ENCODE assay signal across 18 cellular contexts in the genomic region with DNA sequence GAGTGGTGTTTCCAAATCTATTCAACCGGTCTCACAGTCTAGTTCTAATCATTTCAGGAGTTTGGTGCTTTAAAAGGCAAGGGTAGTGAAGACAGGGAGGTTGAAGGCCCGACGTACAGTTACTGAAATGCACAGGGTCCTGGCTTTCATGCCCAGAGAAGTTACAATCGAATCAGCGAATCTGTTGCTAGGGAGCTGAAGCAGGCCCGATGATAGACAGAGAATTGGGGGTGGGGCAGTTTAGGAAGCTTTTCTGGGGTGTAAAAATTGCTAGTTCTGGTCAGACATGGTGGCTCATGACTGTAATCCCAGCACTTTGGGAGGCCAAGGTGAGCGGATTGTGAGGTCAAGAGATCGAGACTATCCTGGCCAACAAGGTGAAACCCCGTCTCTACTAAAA.
A peak's percentile ranks its signal among the peaks of the same experiment; 100 is the strongest.
DNase-seq lines count a peak whose midpoint lies in the region; ATAC-seq, FAIRE-seq and TF ChIP-seq lines count a peak whose summit lies in the region.
"Had no signal": no experiment of that assay in that cellular context is flagged by ENCODE, and none has a peak within 500 bp of the region (broad histone marks: within the 10 kb centered on the region; RNA-seq: fewer than 3 reads in every experiment).

No MANE protein-coding gene starts in this region.

- H3K79me2 ChIP-seq in K562 (ENCODE audit: control insufficient read depth, insufficient read depth, low read length) = no peaks in the 10 kb centered on the region

- DNase-seq in right cardiac atrium (no peak), left ventricle myocardium superior (no peak), K562 (ENCODE audit: extremely low read depth in 1 of 4, low spot score in 3 of 4) (no peak), progenitor cell of endocrine pancreas (ENCODE audit: low spot score, unreplicated experiment) (no peak), MV-4-11 (lab: John Stamatoyannopoulos, UW) (no peak), SW 1271 (lab: John Stamatoyannopoulos, UW) (no peak)
- DNase-seq: Caco-2; CD8-positive, alpha-beta memory T cell; DND-41; GDM1; GOT3; H9 had no signal

- no peak for TF ChIP-seq POLR2A in K562 (conservative IDR thresholded peaks at IDR 0.05)

- no peaks in the 10 kb centered on the region for H3K36me3 ChIP-seq in K562 (ENCODE audit: control insufficient read depth, insufficient read depth, low read length)

- TF ChIP-seq RAD21 in K562 (CRISPR knock-in tag; conservative IDR thresholded peaks at IDR 0.05 in 1 of 2, IDR thresholded peaks at IDR 0.05 in 1 of 2) = no peak

- H3K4me3 Mint-ChIP-seq in progenitor cell of endocrine pancreas (ENCODE audit: low read depth) = no peak overlapping the region
- H3K4me3 Mint-ChIP-seq: B cell; CD14-positive monocyte; CD8-positive, alpha-beta memory T cell; H9 had no signal

- H2AFZ ChIP-seq in K562 (ENCODE audit: low read depth, low read length) = no peak overlapping the region

- no peaks in the 10 kb centered on the region for H4K20me1 ChIP-seq in K562 (replicated peaks; ENCODE audit: control insufficient read depth, insufficient read depth, low read length)

- TF ChIP-seq CTCF in K562 (IDR thresholded peaks at IDR 0.05 in 2 of 3, conservative IDR thresholded peaks at IDR 0.05 in 1 of 3; ENCODE audit: insufficient read depth in 2 of 3, low read depth in 1 of 3, low read length in 3 of 3) = no peak
- TF ChIP-seq CTCF in progenitor cell of endocrine pancreas (IDR thresholded peaks at IDR 0.05; ENCODE audit: unreplicated experiment) = no peak

- TF ChIP-seq EP300 in K562 (IDR thresholded peaks at IDR 0.05; ENCODE audit: low read length) = no peak

- no peaks in the 10 kb centered on the region for H3K9me3 ChIP-seq in right cardiac atrium (ENCODE audit: control insufficient read depth, low read length)
- no peaks in the 10 kb centered on the region; the same call in 1 of the 2 replicates for H3K9me3 ChIP-seq in K562 (replicated peaks; ENCODE audit: control insufficient read depth, insufficient read depth, low read depth, low read length)
- H3K9me3 ChIP-seq: Caco-2 had no signal

- H3K4me1 ChIP-seq in right cardiac atrium (ENCODE audit: control insufficient read depth, insufficient read depth, low read length) (peaks cover 6% of the 10 kb centered on the region), K562 (replicated peaks in 1 of 2; ENCODE audit: control insufficient read depth in 2 of 2, insufficient read depth in 2 of 2, low read length in 2 of 2) (peaks cover 0 to 3% of the 10 kb centered on the region in 2 experiments; a peak in 2 of 5 replicates)
- H3K4me1 ChIP-seq: Caco-2 had no signal

- H3K4me1 Mint-ChIP-seq in progenitor cell of endocrine pancreas (ENCODE audit: low read depth) = peaks cover 11% of the 10 kb centered on the region
- H3K4me1 Mint-ChIP-seq: B cell had no signal

- H3K27ac ChIP-seq in right cardiac atrium (ENCODE audit: low read length) (peak overlapping the region; percentile 56), K562 (ENCODE audit: extremely low read depth, low read depth, low read length) (no peak overlapping the region)
- H3K27ac ChIP-seq: HL-60 had no signal

- no peak overlapping the region for H3K9ac ChIP-seq in K562 (ENCODE audit: insufficient read depth in 1 of 2, low read depth in 2 of 2, low read length in 2 of 2)

- H3K36me3 Mint-ChIP-seq in progenitor cell of endocrine pancreas (ENCODE audit: insufficient read depth) = peaks cover 2% of the 10 kb centered on the region
- H3K36me3 Mint-ChIP-seq: CD14-positive monocyte had no signal

- H3K27me3 Mint-ChIP-seq in progenitor cell of endocrine pancreas = no peaks in the 10 kb centered on the region

- BruUV-seq in K562 (replicated peaks; lab: Mats Ljungman, UMichigan) = no TSS peak

- CTCF ChIA-PET in K562 (lab: Yijun Ruan, JAX; ENCODE audit: low intra/inter-chr PET ratio) = no interaction called here

- no peak overlapping the region for H3K4me3 ChIP-seq in right cardiac atrium (ENCODE audit: low read length)
- H3K4me3 ChIP-seq in K562 = no peak overlapping the region

- H3K27me3 ChIP-seq in right cardiac atrium (ENCODE audit: control insufficient read depth, insufficient read depth) (no peaks in the 10 kb centered on the region), K562 (ENCODE audit: control insufficient read depth in 2 of 2, insufficient read depth in 2 of 2, low read length in 2 of 2) (no peaks in the 10 kb centered on the region)

- ATAC-seq in right cardiac atrium (no peak), left ventricle myocardium superior (no peak), K562 (no peak), SK-N-SH treated with all-trans-retinoic acid at 6 μM for 48 hours (no peak)

- POLR2A ChIA-PET in K562 (lab: Yijun Ruan, JAX) = no interaction called here

- H3K4me2 ChIP-seq in K562 (ENCODE audit: insufficient read depth, low read length) = no peak overlapping the region

- peak overlapping the region; percentile 71 for H3K27ac Mint-ChIP-seq in progenitor cell of endocrine pancreas
- H3K27ac Mint-ChIP-seq: B cell; CD8-positive, alpha-beta memory T cell had no signal

- H3K9me3 Mint-ChIP-seq in progenitor cell of endocrine pancreas (ENCODE audit: low read depth) = peaks cover 7% of the 10 kb centered on the region

- H3K9me1 ChIP-seq in K562 (ENCODE audit: control insufficient read depth, insufficient read depth, low read length) = no peaks in the 10 kb centered on the region

- in situ Hi-C loops in K562 (cut with MboI) = no loop called here

- intact Hi-C loops in right cardiac atrium (cut with DNase I) = loop anchor here in 1 of 4 donors (2.0 kb wide), 1 partner anchor 55 kb away; no protein-coding TSS in a partner anchor
- intact Hi-C loops in left ventricle myocardium superior (cut with micrococcal nuclease) = no loop called here
- intact Hi-C loops in K562 (cut with micrococcal nuclease) = no loop called here

- WGBS in right cardiac atrium = 78% methylated on average over 9 of the region's 9 CpGs
- WGBS in K562 (ENCODE audit: insufficient coverage, low coverage, missing lambda C conversion rate) = 63% methylated on average over 9 of the region's 9 CpGs

- FAIRE-seq in K562 (lab: Jason Lieb, UNC) = peak; percentile 11
- FAIRE-seq: A204.1, GM12892 had no signal

TF ChIP-seq in K562, 482 proteins besides CTCF, POLR2A, EP300 and RAD21 (continues in another document):
- TF ChIP-seq ZNF146 (CRISPR knock-in tag; IDR thresholded peaks at IDR 0.05; ENCODE audit: unreplicated experiment) = no peak
- no peak for TF ChIP-seq FOXO4 (CRISPR knock-in tag; IDR thresholded peaks at IDR 0.05)
- no peak for TF ChIP-seq ZZZ3 (IDR thresholded peaks at IDR 0.05)
- TF ChIP-seq ZFP1 (CRISPR knock-in tag; IDR thresholded peaks at IDR 0.05) = no peak
- no peak for TF ChIP-seq MTF1 (CRISPR knock-in tag; IDR thresholded peaks at IDR 0.05; ENCODE audit: borderline replicate concordance)

TF ChIP-seq in SK-N-SH treated with all-trans-retinoic acid at 6 μM for 48 hours, 23 proteins besides CTCF, POLR2A, EP300 and RAD21:
- TF ChIP-seq, protein P1, sequence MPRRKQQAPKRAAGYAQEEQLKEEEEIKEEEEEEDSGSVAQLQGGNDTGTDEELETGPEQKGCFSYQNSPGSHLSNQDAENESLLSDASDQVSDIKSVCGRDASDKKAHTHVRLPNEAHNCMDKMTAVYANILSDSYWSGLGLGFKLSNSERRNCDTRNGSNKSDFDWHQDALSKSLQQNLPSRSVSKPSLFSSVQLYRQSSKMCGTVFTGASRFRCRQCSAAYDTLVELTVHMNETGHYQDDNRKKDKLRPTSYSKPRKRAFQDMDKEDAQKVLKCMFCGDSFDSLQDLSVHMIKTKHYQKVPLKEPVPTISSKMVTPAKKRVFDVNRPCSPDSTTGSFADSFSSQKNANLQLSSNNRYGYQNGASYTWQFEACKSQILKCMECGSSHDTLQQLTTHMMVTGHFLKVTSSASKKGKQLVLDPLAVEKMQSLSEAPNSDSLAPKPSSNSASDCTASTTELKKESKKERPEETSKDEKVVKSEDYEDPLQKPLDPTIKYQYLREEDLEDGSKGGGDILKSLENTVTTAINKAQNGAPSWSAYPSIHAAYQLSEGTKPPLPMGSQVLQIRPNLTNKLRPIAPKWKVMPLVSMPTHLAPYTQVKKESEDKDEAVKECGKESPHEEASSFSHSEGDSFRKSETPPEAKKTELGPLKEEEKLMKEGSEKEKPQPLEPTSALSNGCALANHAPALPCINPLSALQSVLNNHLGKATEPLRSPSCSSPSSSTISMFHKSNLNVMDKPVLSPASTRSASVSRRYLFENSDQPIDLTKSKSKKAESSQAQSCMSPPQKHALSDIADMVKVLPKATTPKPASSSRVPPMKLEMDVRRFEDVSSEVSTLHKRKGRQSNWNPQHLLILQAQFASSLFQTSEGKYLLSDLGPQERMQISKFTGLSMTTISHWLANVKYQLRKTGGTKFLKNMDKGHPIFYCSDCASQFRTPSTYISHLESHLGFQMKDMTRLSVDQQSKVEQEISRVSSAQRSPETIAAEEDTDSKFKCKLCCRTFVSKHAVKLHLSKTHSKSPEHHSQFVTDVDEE (CRISPR knock-in tag; IDR thresholded peaks at IDR 0.05) = no peak
- no peak for TF ChIP-seq CREB5 (CRISPR knock-in tag; IDR thresholded peaks at IDR 0.05; ENCODE audit: low read depth)
- no peak for TF ChIP-seq OSR1 (CRISPR knock-in tag; IDR thresholded peaks at IDR 0.05)
- TF ChIP-seq PPARA (CRISPR knock-in tag; IDR thresholded peaks at IDR 0.05; ENCODE audit: borderline replicate concordance) = no peak
- no peak for TF ChIP-seq ZC3H10 (CRISPR knock-in tag; IDR thresholded peaks at IDR 0.05)
- TF ChIP-seq, protein P2, sequence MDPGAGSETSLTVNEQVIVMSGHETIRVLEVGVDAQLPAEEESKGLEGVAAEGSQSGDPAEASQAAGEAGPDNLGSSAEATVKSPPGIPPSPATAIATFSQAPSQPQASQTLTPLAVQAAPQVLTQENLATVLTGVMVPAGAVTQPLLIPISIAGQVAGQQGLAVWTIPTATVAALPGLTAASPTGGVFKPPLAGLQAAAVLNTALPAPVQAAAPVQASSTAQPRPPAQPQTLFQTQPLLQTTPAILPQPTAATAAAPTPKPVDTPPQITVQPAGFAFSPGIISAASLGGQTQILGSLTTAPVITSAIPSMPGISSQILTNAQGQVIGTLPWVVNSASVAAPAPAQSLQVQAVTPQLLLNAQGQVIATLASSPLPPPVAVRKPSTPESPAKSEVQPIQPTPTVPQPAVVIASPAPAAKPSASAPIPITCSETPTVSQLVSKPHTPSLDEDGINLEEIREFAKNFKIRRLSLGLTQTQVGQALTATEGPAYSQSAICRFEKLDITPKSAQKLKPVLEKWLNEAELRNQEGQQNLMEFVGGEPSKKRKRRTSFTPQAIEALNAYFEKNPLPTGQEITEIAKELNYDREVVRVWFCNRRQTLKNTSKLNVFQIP (CRISPR knock-in tag; IDR thresholded peaks at IDR 0.05; ENCODE audit: borderline replicate concordance, low read depth) = no peak
